Comparison of ENCODE assay signal across 9 cellular contexts in the genomic region with DNA sequence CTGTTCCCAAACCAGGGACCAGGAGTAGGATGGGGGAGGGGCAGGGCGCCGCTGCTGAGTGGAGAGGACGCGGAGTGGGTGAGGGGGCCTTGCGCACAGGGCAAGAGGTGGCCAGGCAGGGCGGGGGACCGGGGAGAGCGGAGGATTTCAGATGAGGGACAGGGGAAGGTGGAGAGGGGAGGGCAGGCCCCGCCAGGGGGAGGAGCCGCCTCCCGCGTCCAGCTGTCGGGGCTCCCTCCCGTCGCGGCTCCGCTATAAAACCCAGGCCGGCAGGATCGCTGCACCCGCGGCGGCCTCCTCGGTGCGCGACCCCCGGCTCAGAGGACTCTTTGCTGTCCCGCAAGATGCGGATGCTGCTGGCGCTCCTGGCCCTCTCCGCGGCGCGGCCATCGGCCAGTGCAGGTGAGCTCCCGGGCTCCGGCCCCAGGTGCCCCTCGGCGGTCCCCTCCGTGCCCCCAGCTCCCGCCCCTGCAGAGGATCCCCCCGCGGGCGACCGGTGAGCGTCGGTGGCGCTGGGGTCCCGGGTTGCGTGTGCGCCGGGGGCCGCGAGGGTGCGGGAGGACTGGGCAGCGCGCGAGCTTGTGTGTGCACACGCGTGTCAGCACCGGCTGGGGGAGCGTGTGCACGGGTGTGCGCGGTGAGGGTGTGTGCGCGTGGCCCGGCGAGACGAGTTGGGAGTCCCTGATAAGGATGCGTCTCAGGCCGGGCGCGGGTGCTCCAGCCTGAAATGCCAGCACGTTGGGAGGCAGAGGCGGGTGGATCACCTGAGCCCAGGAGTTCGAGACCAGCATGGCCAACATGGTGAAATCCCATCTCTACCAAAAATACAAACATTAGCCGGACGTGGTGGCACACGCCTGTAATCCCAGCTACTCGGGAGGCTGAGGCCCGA.
DNase-seq lines count a peak whose midpoint lies in the region; ATAC-seq and TF ChIP-seq lines count a peak whose summit lies in the region.
"Had no signal": no experiment of that assay in that cellular context is flagged by ENCODE, and none has a peak within 500 bp of the region (broad histone marks: within the 10 kb centered on the region; RNA-seq: fewer than 3 reads in every experiment).

A gene (plus strand): TSS at position 283 of the 892 bp plus-strand sequence. CDS start 62 bp downstream, at position 345.

- H3K27ac ChIP-seq in WERI-Rb-1 (peak within 1 kb of the TSS; percentile 76), iPS DF 6.9 (ENCODE audit: low read length) (no peak within 1 kb of the TSS), skin epidermis (no peak within 1 kb of the TSS)

- no CpG with 5 or more reads among the region's 81 CpGs for WGBS in iPS DF 6.9 (ENCODE audit: insufficient coverage, insufficient read length)

- H3K9me3 ChIP-seq in WERI-Rb-1 (ENCODE audit: severe bottlenecking) (no peaks in the 10 kb centered on the region), iPS DF 6.9 (ENCODE audit: control insufficient read depth, insufficient read depth, low read length) (no peaks in the 10 kb centered on the region)

- peaks cover 7% of the 10 kb centered on the region for H3K4me1 ChIP-seq in iPS DF 6.9 (ENCODE audit: control insufficient read depth, insufficient read depth, low read length)

- H3K4me3 ChIP-seq in WERI-Rb-1 (ENCODE audit: low read depth, low read length), result peak within 1 kb of the TSS; percentile 60
- H3K4me3 ChIP-seq in iPS DF 6.9 (ENCODE audit: low read length), result peak within 1 kb of the TSS; percentile 26; the same call in 1 of the 2 replicates
- peak within 1 kb of the TSS in 4 of 7 experiments; percentile 5 to 24 (median 15) for H3K4me3 ChIP-seq in skin epidermis

- no peak for ATAC-seq in GM19455 (IDR thresholded peaks at IDR 0.05; ENCODE audit: unreplicated experiment)

- peak; percentile 64 for DNase-seq in NCI-H1092 treated with DMSO at 0.1 percent for 48 hours (lab: John Stamatoyannopoulos, UW)
- DNase-seq in NCI-H1092 (lab: John Stamatoyannopoulos, UW), result no peak
- DNase-seq in WERI-Rb-1, result peak; percentile 86
- no peak for DNase-seq in iPS DF 6.9 (ENCODE audit: low read depth, low spot score)
- no peak for DNase-seq in central memory CD4-positive, alpha-beta T cell
- DNase-seq in NCI-H446 (lab: John Stamatoyannopoulos, UW), result no peak
- DNase-seq: SHP77 treated with DMSO at 0.1 percent for 48 hours had no signal

- H3K27me3 ChIP-seq in WERI-Rb-1 (ENCODE audit: insufficient read depth, low read depth, severe bottlenecking) (peaks cover 3% of the 10 kb centered on the region), iPS DF 6.9 (ENCODE audit: control insufficient read depth, insufficient read depth, low read length) (peaks cover 12% of the 10 kb centered on the region)

- no peaks in the 10 kb centered on the region for H3K36me3 ChIP-seq in WERI-Rb-1
- H3K36me3 ChIP-seq in iPS DF 6.9 (ENCODE audit: control insufficient read depth, insufficient read depth, low read length), result no peaks in the 10 kb centered on the region

- no peak for TF ChIP-seq CTCF in WERI-Rb-1 (IDR thresholded peaks at IDR 0.05; ENCODE audit: low read depth, low read length)

Comparison
In these comparisons a context has a peak if more than half of its experiments do, and no peak if none do; other contexts are left out.
1. DNase-seq: peak in NCI-H1092 treated with DMSO at 0.1 percent for 48 hours (single experiment) and WERI-Rb-1 (single experiment); none in NCI-H1092 (single experiment), iPS DF 6.9 (single experiment), central memory CD4-positive, alpha-beta T cell (single experiment) and NCI-H446 (0 of 2).
2. Peak in every context shown above with its lines, with median percentiles within 50 percentile points of each other: H3K4me3 ChIP-seq.